ENCODE assay signal across 14 cellular contexts in genomic region chr22:37258810-37259472, GRCh38. TPM values are rescaled to one million over a fixed set of nuclear protein-coding genes. Genes with fewer than 3 reads are reported as not detected.
DNase-seq lines count a peak whose midpoint lies in the region; ATAC-seq and TF ChIP-seq lines count a peak whose summit lies in the region.
"Had no signal": no experiment of that assay in that cellular context is flagged by ENCODE, and none has a peak within 500 bp of the region (broad histone marks: within the 10 kb centered on the region; RNA-seq: fewer than 3 reads in every experiment).

No MANE protein-coding gene starts in this region.

- H3K9ac ChIP-seq in iPS-18a (ENCODE audit: low read length) = no peak overlapping the region

- H3K36me3 ChIP-seq in RWPE2 (ENCODE audit: low read depth) (no peaks in the 10 kb centered on the region), iPS-18a (ENCODE audit: control insufficient read depth, low read depth, low read length) (no peaks in the 10 kb centered on the region), spleen (no peaks in the 10 kb centered on the region)
- H3K36me3 ChIP-seq: esophagus muscularis mucosa, transverse colon had no signal

- ATAC-seq in RWPE2 (ENCODE audit: low read depth) (no peak), HG03432 (IDR thresholded peaks at IDR 0.05; ENCODE audit: unreplicated experiment) (no peak)

- TF ChIP-seq CTCF in RWPE2 (IDR thresholded peaks at IDR 0.05; ENCODE audit: poor library complexity, severe bottlenecking) (no peak), spleen (IDR thresholded peaks at IDR 0.05 in 8 of 11, conservative IDR thresholded peaks at IDR 0.05 in 3 of 11) (no peak)

- H3K9me3 ChIP-seq in RWPE2 (ENCODE audit: severe bottlenecking) (no peaks in the 10 kb centered on the region), iPS-18a (ENCODE audit: control insufficient read depth, low read depth, low read length) (no peaks in the 10 kb centered on the region), spleen (peaks cover 0 to 6% (median 4%) of the 10 kb centered on the region in 8 donors)

- intact Hi-C loops in spleen (cut with DNase I; ENCODE audit: low total_unique reads) = no loop called here

- WGBS in spleen, 5 donors = 83 to 89% (median 86%) methylated on average over 11 to 14 of the region's 14 CpGs

- peak; percentile 49 for DNase-seq in activated CD8-positive, alpha-beta memory T cell treated with anti-CD3 and anti-CD28 coated beads, Interleukin-2, amount 50 U/mL, for 48 hours
- DNase-seq in activated CD8-positive, alpha-beta memory T cell treated with anti-CD3 and anti-CD28 coated beads for 24 hours = no peak
- DNase-seq in RWPE2 (ENCODE audit: low spot score) (peak; percentile 23), spleen (peak; percentile 15), NCI-H82 (lab: John Stamatoyannopoulos, UW) (no peak), D341Med (ENCODE audit: low spot score) (no peak)
- DNase-seq: activated naive CD8-positive, alpha-beta T cell treated with anti-CD3 and anti-CD28 coated beads for 36 hours; NCI-H1436 treated with DMSO at 0.1 percent for 48 hours; SHP77 treated with DMSO at 0.1 percent for 48 hours; transverse colon had no signal

- H3K4me1 ChIP-seq in RWPE2 (ENCODE audit: insufficient read depth, poor library complexity, severe bottlenecking) (peaks cover 18% of the 10 kb centered on the region), iPS-18a (ENCODE audit: control insufficient read depth, low read depth, low read length) (peaks cover 5% of the 10 kb centered on the region), spleen (peaks cover 4 to 29% (median 22%) of the 10 kb centered on the region in 6 donors)

- no peak overlapping the region for H3K4me3 ChIP-seq in RWPE2 (ENCODE audit: severe bottlenecking)
- peak overlapping the region; percentile 23 for H3K4me3 ChIP-seq in iPS-18a (ENCODE audit: low read length)
- no peak overlapping the region for H3K4me3 ChIP-seq in spleen
- H3K4me3 ChIP-seq: esophagus muscularis mucosa, transverse colon had no signal

- H3K27me3 ChIP-seq in RWPE2 (ENCODE audit: insufficient read depth, poor library complexity, severe bottlenecking) (no peaks in the 10 kb centered on the region), iPS-18a (ENCODE audit: control insufficient read depth, insufficient read depth, low read length) (peaks cover 18% of the 10 kb centered on the region), spleen (replicated peaks in 1 of 7) (peaks cover 0 to 35% (median 4%) of the 10 kb centered on the region in 7 donors)

- TF ChIP-seq POLR2A in spleen (IDR thresholded peaks at IDR 0.05) = no peak

- no peak overlapping the region for H3K27ac ChIP-seq in RWPE2 (ENCODE audit: poor library complexity, severe bottlenecking)
- no peak overlapping the region for H3K27ac ChIP-seq in iPS-18a (ENCODE audit: low read length)
- no peak overlapping the region for H3K27ac ChIP-seq in spleen
- H3K27ac ChIP-seq: esophagus muscularis mucosa, transverse colon had no signal

RNA-seq across cellular contexts. Expression of gene RAC2, which starts 14.9 kb away (rescaled TPM):
- total RNA-seq in spleen = 100 to 1,000 TPM; 270 to 493 (median 363) TPM
- 100 to 1,000 TPM; 389 to 421 (median 410) TPM for polyA plus RNA-seq in spleen

RNA-seq across cellular contexts. Expression of gene CYTH4, which starts 23.4 kb away (rescaled TPM):
- total RNA-seq in spleen = 100 to 1,000 TPM in 6 of 7 donors, 10 to 100 TPM in 1; 97.5 to 238 (median 118) TPM
- polyA plus RNA-seq in spleen = 10 to 100 TPM; 35.3 to 58.1 (median 53.6) TPM

RNA-seq across cellular contexts. Expression of gene SSTR3, which starts 46.7 kb away (rescaled TPM):
- 1 to 10 TPM in 3 of 7 donors, under 1 TPM in 4; 0.56 to 2.0 (median 0.95) TPM for total RNA-seq in spleen
- 1 to 10 TPM; 1.2 to 2.0 (median 1.5) TPM for polyA plus RNA-seq in spleen
- total RNA-seq: esophagus muscularis mucosa, mesenteric fat pad had no signal

Comparison
In these comparisons a context has a peak if more than half of its experiments do, and no peak if none do; other contexts are left out.
1. DNase-seq: peak in activated CD8-positive, alpha-beta memory T cell treated with anti-CD3 and anti-CD28 coated beads, Interleukin-2, amount 50 U/mL, for 48 hours (single experiment), RWPE2 (single experiment) and spleen (single experiment); none in activated CD8-positive, alpha-beta memory T cell treated with anti-CD3 and anti-CD28 coated beads for 24 hours (single experiment), NCI-H82 (single experiment) and D341Med (single experiment).